ENCODE assay signal across 19 cellular contexts in genomic region chr5:7094626-7095025, GRCh38.
DNase-seq lines count a peak whose midpoint lies in the region; ATAC-seq and TF ChIP-seq lines count a peak whose summit lies in the region.
"Had no signal": no experiment of that assay in that cellular context is flagged by ENCODE, and none has a peak within 500 bp of the region (broad histone marks: within the 10 kb centered on the region; RNA-seq: fewer than 3 reads in every experiment).

No MANE protein-coding gene starts in this region.

- H3K9me3 ChIP-seq in DND-41 (ENCODE audit: insufficient read depth, low read length, severe bottlenecking): no peaks in the 10 kb centered on the region
- no peaks in the 10 kb centered on the region for H3K9me3 ChIP-seq in PC-3 (ENCODE audit: low read length)
- H3K9me3 ChIP-seq in iPS DF 6.9 (ENCODE audit: control insufficient read depth, insufficient read depth, low read length): no peaks in the 10 kb centered on the region
- no peaks in the 10 kb centered on the region for H3K9me3 ChIP-seq in suprapubic skin
- H3K9me3 ChIP-seq: gastrocnemius medialis had no signal

- H3K9ac ChIP-seq in DND-41 (ENCODE audit: low read depth, low read length): no peak overlapping the region
- no peak overlapping the region for H3K9ac ChIP-seq in PC-3 (ENCODE audit: low read length)

- no TSS peak for BruUV-seq in PC-3 (replicated peaks; lab: Mats Ljungman, UMichigan)

- no peak overlapping the region for H3K4me2 ChIP-seq in DND-41 (ENCODE audit: insufficient read depth, low read length)
- no peak overlapping the region for H3K4me2 ChIP-seq in PC-3 (ENCODE audit: low read length)

- H2AFZ ChIP-seq in DND-41 (ENCODE audit: low read depth, low read length) (no peak overlapping the region), PC-3 (ENCODE audit: low read length) (no peak overlapping the region)

- no peak for TF ChIP-seq EP300 in suprapubic skin (IDR thresholded peaks at IDR 0.05)

- H3K9me2 ChIP-seq in PC-3 (replicated peaks; ENCODE audit: low read length): no peaks in the 10 kb centered on the region

- H3K36me3 ChIP-seq in DND-41 (ENCODE audit: insufficient read depth, low read length) (no peaks in the 10 kb centered on the region), PC-3 (ENCODE audit: low read depth, low read length) (no peaks in the 10 kb centered on the region), iPS DF 6.9 (ENCODE audit: control insufficient read depth, insufficient read depth, low read length) (no peaks in the 10 kb centered on the region), suprapubic skin (no peaks in the 10 kb centered on the region)
- H3K36me3 ChIP-seq: brain microvascular endothelial cell, gastrocnemius medialis had no signal

- no peaks in the 10 kb centered on the region for H3K4me1 ChIP-seq in DND-41 (ENCODE audit: insufficient read depth, low read length)
- no peaks in the 10 kb centered on the region for H3K4me1 ChIP-seq in PC-3 (ENCODE audit: insufficient read depth, low read length)
- 0 out of 2 replicates have a peak, but pooled peaks cover 1% of the 10 kb centered on the region for H3K4me1 ChIP-seq in iPS DF 6.9 (ENCODE audit: control insufficient read depth, insufficient read depth, low read length)
- H3K4me1 ChIP-seq in suprapubic skin: no peaks in the 10 kb centered on the region
- H3K4me1 ChIP-seq: gastrocnemius medialis had no signal

- H3K27me3 ChIP-seq in DND-41 (ENCODE audit: insufficient read depth, low read length, poor library complexity) (no peaks in the 10 kb centered on the region), PC-3 (ENCODE audit: low read length) (no peaks in the 10 kb centered on the region; the same call in 1 of the 2 replicates), iPS DF 6.9 (ENCODE audit: control insufficient read depth, insufficient read depth, low read length) (no peaks in the 10 kb centered on the region), suprapubic skin (no peaks in the 10 kb centered on the region)
- H3K27me3 ChIP-seq: brain microvascular endothelial cell, gastrocnemius medialis had no signal

- no CpG with 5 or more reads among the region's 3 CpGs for WGBS in iPS DF 6.9 (ENCODE audit: insufficient coverage, insufficient read length)
- WGBS in suprapubic skin: 46% methylated on average over 3 of the region's 3 CpGs

- no peaks in the 10 kb centered on the region for H4K20me1 ChIP-seq in DND-41 (ENCODE audit: insufficient read depth, low read length)
- H4K20me1 ChIP-seq in PC-3 (ENCODE audit: low read length): no peaks in the 10 kb centered on the region

- TF ChIP-seq POLR2A in suprapubic skin (IDR thresholded peaks at IDR 0.05): no peak

- TF ChIP-seq CTCF in DND-41 (IDR thresholded peaks at IDR 0.05; ENCODE audit: borderline replicate concordance, extremely low read depth, low read length, poor library complexity, severe bottlenecking): no peak
- no peak for TF ChIP-seq CTCF in PC-3 (conservative IDR thresholded peaks at IDR 0.05; ENCODE audit: low read depth, low read length)
- TF ChIP-seq CTCF in suprapubic skin (IDR thresholded peaks at IDR 0.05): no peak

- intact Hi-C loops in PC-3 (cut with micrococcal nuclease): no loop called here

- peak; percentile 53 for DNase-seq in DND-41
- DNase-seq in HT1080 (ENCODE audit: low read depth): peak; percentile 18
- peak; percentile 49 for DNase-seq in PC-3
- peak; percentile 43 for DNase-seq in iPS DF 6.9 (ENCODE audit: low read depth, low spot score)
- DNase-seq in ACHN: no peak
- DNase-seq in suprapubic skin (ENCODE audit: low spot score in 2 of 2): no peak
- DNase-seq: brain microvascular endothelial cell; effector CD8-positive, alpha-beta T cell; gastrocnemius medialis; left cardiac atrium; NCI-H1105 treated with DMSO at 0.1 percent for 48 hours; NCI-H510A treated with DMSO at 0.1 percent for 48 hours; small intestine; substantia nigra had no signal

- CTCF ChIA-PET in PC-3 (lab: Charles Lee): no interaction called here

- POLR2A ChIA-PET in PC-3 (lab: Charles Lee; ENCODE audit: unreplicated experiment): no interaction called here

- ATAC-seq in DND-41 (ENCODE audit: insufficient read depth, low read depth) (peak; percentile 65; the same call in 1 of the 3 replicates), PC-3 (no peak), HG02973 (IDR thresholded peaks at IDR 0.05; ENCODE audit: unreplicated experiment) (no peak), GM18520 (IDR thresholded peaks at IDR 0.05; ENCODE audit: unreplicated experiment) (no peak)
- ATAC-seq: activated T-helper 17 cell treated with anti-CD3 and anti-CD28 coated beads, Interleukin-2, amount 50 U/mL, for 72 hours; gastrocnemius medialis; left cardiac atrium; natural killer cell treated with Interleukin-12 subunit alpha and Interleukin-12 subunit beta and Interleukin-15 and Interleukin-18, amount 100 ng/mL, for 72 hours had no signal

- H3K79me2 ChIP-seq in DND-41 (ENCODE audit: insufficient read depth, low read length): no peaks in the 10 kb centered on the region
- no peaks in the 10 kb centered on the region for H3K79me2 ChIP-seq in PC-3 (ENCODE audit: low read length)

- H3K4me3 ChIP-seq in DND-41 (ENCODE audit: low read depth in 1 of 2, low read length in 2 of 2): no peak overlapping the region
- no peak overlapping the region for H3K4me3 ChIP-seq in PC-3 (ENCODE audit: low read length)
- H3K4me3 ChIP-seq in iPS DF 6.9 (ENCODE audit: low read length): no peak overlapping the region
- H3K4me3 ChIP-seq in suprapubic skin: no peak overlapping the region
- H3K4me3 ChIP-seq: gastrocnemius medialis, SK-N-MC had no signal

- in situ Hi-C loops in ACHN (cut with HindIII; ENCODE audit: low pct_ligation_motif_present, low pct_unique_long_range_greater_than_20kb, low sequenced_read_pairs): no loop called here

- H3K27ac ChIP-seq in DND-41 (ENCODE audit: low read length) (no peak overlapping the region), PC-3 (ENCODE audit: low read length) (no peak overlapping the region), iPS DF 6.9 (ENCODE audit: low read length) (no peak overlapping the region), suprapubic skin (no peak overlapping the region)
- H3K27ac ChIP-seq: brain microvascular endothelial cell, gastrocnemius medialis, SK-N-MC had no signal

- H3F3A ChIP-seq in PC-3 (ENCODE audit: low read length, unreplicated experiment): no peaks in the 10 kb centered on the region

Comparison
In these comparisons a context has a peak if more than half of its experiments do, and no peak if none do; other contexts are left out.
1. DNase-seq: peak in DND-41 (single experiment), HT1080 (single experiment), PC-3 (single experiment) and iPS DF 6.9 (single experiment); none in ACHN (single experiment) and suprapubic skin (0 of 2).